In genomic region chr17:57649731-57650484, GRCh38 we compare ENCODE assay signal across 15 cellular contexts.
DNase-seq lines count a peak whose midpoint lies in the region; ATAC-seq and TF ChIP-seq lines count a peak whose summit lies in the region.
"Had no signal": no experiment of that assay in that cellular context is flagged by ENCODE, and none has a peak within 500 bp of the region (broad histone marks: within the 10 kb centered on the region; RNA-seq: fewer than 3 reads in every experiment).

No MANE protein-coding gene starts in this region.

- H3K4me3 ChIP-seq in NB4 (ENCODE audit: low read depth, low read length): no peak overlapping the region
- no peak overlapping the region for H3K4me3 ChIP-seq in epithelial cell of esophagus (ENCODE audit: low read length)
- H3K4me3 ChIP-seq in WERI-Rb-1 (ENCODE audit: low read depth, low read length): no peak overlapping the region
- H3K4me3 ChIP-seq: cardiac muscle cell, vagina had no signal

- no peak for ATAC-seq in HG02970 (IDR thresholded peaks at IDR 0.05; ENCODE audit: low FRiP score, unreplicated experiment)
- ATAC-seq in activated naive CD8-positive, alpha-beta T cell treated with anti-CD3 and anti-CD28 coated beads, Interleukin-2, amount 50 U/mL, for 24 hours: no peak
- ATAC-seq: sciatic nerve had no signal

- peaks cover 20% of the 10 kb centered on the region for H3K4me1 Mint-ChIP-seq in nephron progenitor cell
- H3K4me1 Mint-ChIP-seq in activated naive CD8-positive, alpha-beta T cell treated with anti-CD3 and anti-CD28 coated beads, Interleukin-2, amount 50 U/mL, for 24 hours: peaks cover 22% of the 10 kb centered on the region

- no peaks in the 10 kb centered on the region for H3K9me3 ChIP-seq in WERI-Rb-1 (ENCODE audit: severe bottlenecking)
- H3K9me3 ChIP-seq: vagina had no signal

- no peak overlapping the region for H3K27ac ChIP-seq in WERI-Rb-1
- H3K27ac ChIP-seq: cardiac muscle cell, vagina had no signal

- H3K9me3 Mint-ChIP-seq in nephron progenitor cell: no peaks in the 10 kb centered on the region
- no peaks in the 10 kb centered on the region for H3K9me3 Mint-ChIP-seq in activated naive CD8-positive, alpha-beta T cell treated with anti-CD3 and anti-CD28 coated beads, Interleukin-2, amount 50 U/mL, for 24 hours

- DNase-seq in ELF-1 (ENCODE audit: low read depth, low spot score) (peak; percentile 71), NB4 (ENCODE audit: low read depth) (peak; percentile 17), epithelial cell of esophagus (ENCODE audit: low read depth) (peak; percentile 31), nephron progenitor cell (no peak), WERI-Rb-1 (no peak)
- no peak for DNase-seq in activated naive CD8-positive, alpha-beta T cell treated with anti-CD3 and anti-CD28 coated beads, Interleukin-2, amount 50 U/mL, for 24 hours
- DNase-seq in central memory CD4-positive, alpha-beta T cell: no peak
- DNase-seq: activated gamma-delta T cell treated with Interleukin-2 at 50 U/mL for 16 hours; C1 segment of cervical spinal cord; glutamatergic neuron; stimulated activated CD4-positive, alpha-beta T cell treated with anti-CD3 and anti-CD28 coated beads, Interleukin-4, amount 100 ng/mL, for 24 hours had no signal

- no peak for TF ChIP-seq POLR2A in NB4 (IDR thresholded peaks at IDR 0.05; ENCODE audit: extremely low read depth, insufficient read length)

- peak overlapping the region; percentile 45 for H3K27ac Mint-ChIP-seq in nephron progenitor cell
- no peak overlapping the region for H3K27ac Mint-ChIP-seq in activated naive CD8-positive, alpha-beta T cell treated with anti-CD3 and anti-CD28 coated beads, Interleukin-2, amount 50 U/mL, for 24 hours

- TF ChIP-seq CTCF in NB4 (IDR thresholded peaks at IDR 0.05; ENCODE audit: low read depth, low read length) (no peak), epithelial cell of esophagus (IDR thresholded peaks at IDR 0.05; ENCODE audit: insufficient read depth, low read depth, low read length, missing control alignments) (no peak), nephron progenitor cell (IDR thresholded peaks at IDR 0.05) (no peak), WERI-Rb-1 (IDR thresholded peaks at IDR 0.05; ENCODE audit: low read depth, low read length) (no peak)

- peaks cover 3% of the 10 kb centered on the region for H3K27me3 Mint-ChIP-seq in nephron progenitor cell (ENCODE audit: low read depth, poor library complexity)
- no peaks in the 10 kb centered on the region for H3K27me3 Mint-ChIP-seq in activated naive CD8-positive, alpha-beta T cell treated with anti-CD3 and anti-CD28 coated beads, Interleukin-2, amount 50 U/mL, for 24 hours

- no peaks in the 10 kb centered on the region for H3K27me3 ChIP-seq in WERI-Rb-1 (ENCODE audit: insufficient read depth, low read depth, severe bottlenecking)
- H3K27me3 ChIP-seq: cardiac muscle cell, vagina had no signal

- no peak overlapping the region for H3K4me3 Mint-ChIP-seq in nephron progenitor cell
- H3K4me3 Mint-ChIP-seq in activated naive CD8-positive, alpha-beta T cell treated with anti-CD3 and anti-CD28 coated beads, Interleukin-2, amount 50 U/mL, for 24 hours: no peak overlapping the region

- H3K36me3 ChIP-seq in WERI-Rb-1: peaks cover 63% of the 10 kb centered on the region
- H3K36me3 ChIP-seq: cardiac muscle cell, vagina had no signal

- peaks cover 31% of the 10 kb centered on the region for H3K36me3 Mint-ChIP-seq in nephron progenitor cell (ENCODE audit: low read depth)
- no peaks in the 10 kb centered on the region for H3K36me3 Mint-ChIP-seq in activated naive CD8-positive, alpha-beta T cell treated with anti-CD3 and anti-CD28 coated beads, Interleukin-2, amount 50 U/mL, for 24 hours (ENCODE audit: low read depth)

Comparison
In these comparisons a context has a peak if more than half of its experiments do, and no peak if none do; other contexts are left out.
1. DNase-seq: peak in ELF-1 (single experiment), NB4 (single experiment) and epithelial cell of esophagus (single experiment); none in nephron progenitor cell (single experiment), activated naive CD8-positive, alpha-beta T cell treated with anti-CD3 and anti-CD28 coated beads, Interleukin-2, amount 50 U/mL, for 24 hours (single experiment), central memory CD4-positive, alpha-beta T cell (single experiment) and WERI-Rb-1 (single experiment).